In genomic region chr2:218010116-218010837, GRCh38 we compare ENCODE assay signal across 8 cellular contexts. TPM values are rescaled to one million over a fixed set of nuclear protein-coding genes. Genes with fewer than 3 reads are reported as not detected.
DNase-seq lines count a peak whose midpoint lies in the region; ATAC-seq and TF ChIP-seq lines count a peak whose summit lies in the region.

No MANE protein-coding gene starts in this region.

- WGBS in HUES64: 2% methylated on average over 70 of the region's 70 CpGs
- 1 to 2% methylated on average over 42 to 70 of the region's 70 CpGs for WGBS in esophagus, 2 donors

- TF ChIP-seq CTCF in uterus (IDR thresholded peaks at IDR 0.05): peak; percentile 62 to 84 (median 72)

- H3K4me1 Mint-ChIP-seq in activated CD8-positive, alpha-beta T cell treated with anti-CD3 and anti-CD28 coated beads, Interleukin-2, amount 10 ng/mL, durations not matched to agents 7 days and 5 days (ENCODE audit: low read depth): peaks cover 10% of the 10 kb centered on the region
- H3K4me1 Mint-ChIP-seq in naive B cell: peaks cover 10 to 21% (median 13%) of the 10 kb centered on the region in 3 donors

- no peak overlapping the region for H3K27ac Mint-ChIP-seq in activated CD8-positive, alpha-beta T cell treated with anti-CD3 and anti-CD28 coated beads, Interleukin-2, amount 10 ng/mL, durations not matched to agents 7 days and 5 days
- no peak overlapping the region for H3K27ac Mint-ChIP-seq in naive B cell

- peaks cover 40% of the 10 kb centered on the region for H3K27me3 Mint-ChIP-seq in activated CD8-positive, alpha-beta T cell treated with anti-CD3 and anti-CD28 coated beads, Interleukin-2, amount 10 ng/mL, durations not matched to agents 7 days and 5 days (ENCODE audit: low read depth)
- H3K27me3 Mint-ChIP-seq in naive B cell: peaks cover 23 to 57% (median 55%) of the 10 kb centered on the region in 3 donors

- H3K27ac ChIP-seq in HUES64 (ENCODE audit: low read depth, low read length): no peak overlapping the region
- H3K27ac ChIP-seq in esophagus (ENCODE audit: low read depth in 2 of 2, low read length in 1 of 2): peak overlapping the region in 1 of 2 donors; percentile 63
- peak overlapping the region; percentile 27 to 60 for H3K27ac ChIP-seq in uterus

- intact Hi-C loops in uterus (cut with DNase I; ENCODE audit: low total_unique reads): no loop called here

- H3K27me3 ChIP-seq in HUES64 (ENCODE audit: insufficient read depth, low read length) (peaks cover 54% of the 10 kb centered on the region), esophagus (ENCODE audit: control insufficient read depth in 1 of 2, insufficient read depth in 2 of 2, low read length in 2 of 2) (no peaks in the 10 kb centered on the region), uterus (no peaks in the 10 kb centered on the region)

- peak; percentile 52 for DNase-seq in ELF-1 (ENCODE audit: low read depth, low spot score)
- peak; percentile 42 for DNase-seq in activated CD8-positive, alpha-beta T cell treated with anti-CD3 and anti-CD28 coated beads, Interleukin-2, amount 10 ng/mL, durations not matched to agents 7 days and 5 days
- peak; percentile 12 for DNase-seq in naive B cell
- DNase-seq in uterus: peak; percentile 57 to 76
- no peak for DNase-seq in GM19240 (ENCODE audit: insufficient read length, low spot score)

- H3K4me3 ChIP-seq in HUES64 (ENCODE audit: low read length) (peak overlapping the region; percentile 68), esophagus (ENCODE audit: low read depth in 1 of 2, low read length in 2 of 2) (peak overlapping the region; percentile 48 to 50), uterus (peak overlapping the region; percentile 31 to 49)

- peak overlapping the region; percentile 34 for H3K4me3 Mint-ChIP-seq in activated CD8-positive, alpha-beta T cell treated with anti-CD3 and anti-CD28 coated beads, Interleukin-2, amount 10 ng/mL, durations not matched to agents 7 days and 5 days
- H3K4me3 Mint-ChIP-seq in naive B cell: peak overlapping the region; percentile 53 to 88 (median 78)

- POLR2A ChIA-PET in activated CD8-positive, alpha-beta T cell treated with anti-CD3 and anti-CD28 coated beads, Interleukin-2, amount 10 ng/mL, durations not matched to agents 7 days and 5 days (lab: Charles Lee): no interaction called here

- H3K9me3 Mint-ChIP-seq in activated CD8-positive, alpha-beta T cell treated with anti-CD3 and anti-CD28 coated beads, Interleukin-2, amount 10 ng/mL, durations not matched to agents 7 days and 5 days (ENCODE audit: insufficient read depth): no peaks in the 10 kb centered on the region
- no peaks in the 10 kb centered on the region for H3K9me3 Mint-ChIP-seq in naive B cell

- H3K4me1 ChIP-seq in HUES64 (ENCODE audit: insufficient read depth, low read length) (peaks cover 12% of the 10 kb centered on the region), esophagus (ENCODE audit: control insufficient read depth in 2 of 2, insufficient read depth in 2 of 2, low read length in 1 of 2) (peaks cover 0 to 9% of the 10 kb centered on the region in 2 donors), uterus (peaks cover 0 to 21% of the 10 kb centered on the region in 2 donors)

- H3K9me3 ChIP-seq in HUES64 (ENCODE audit: insufficient read depth, low read depth, low read length): no peaks in the 10 kb centered on the region
- H3K9me3 ChIP-seq in esophagus (ENCODE audit: control insufficient read depth in 2 of 2, insufficient read depth in 1 of 2, low read depth in 1 of 2, low read length in 1 of 2): no peaks in the 10 kb centered on the region
- H3K9me3 ChIP-seq in uterus: no peaks in the 10 kb centered on the region

- H3K36me3 ChIP-seq in HUES64 (ENCODE audit: insufficient read depth, low read length): no peaks in the 10 kb centered on the region
- no peaks in the 10 kb centered on the region for H3K36me3 ChIP-seq in esophagus (ENCODE audit: control insufficient read depth in 2 of 2, insufficient read depth in 2 of 2, low read length in 1 of 2)
- H3K36me3 ChIP-seq in uterus: no peaks in the 10 kb centered on the region

- CTCF ChIA-PET in activated CD8-positive, alpha-beta T cell treated with anti-CD3 and anti-CD28 coated beads, Interleukin-2, amount 10 ng/mL, durations not matched to agents 7 days and 5 days (lab: Charles Lee): interaction anchor here (0.8 kb wide), 1 partner anchor 224 kb away, joined by 3 read pairs; no protein-coding TSS in a partner anchor

- no peak for TF ChIP-seq POLR2A in uterus (IDR thresholded peaks at IDR 0.05)

- no peaks in the 10 kb centered on the region for H3K36me3 Mint-ChIP-seq in activated CD8-positive, alpha-beta T cell treated with anti-CD3 and anti-CD28 coated beads, Interleukin-2, amount 10 ng/mL, durations not matched to agents 7 days and 5 days (ENCODE audit: low read depth)
- H3K36me3 Mint-ChIP-seq in naive B cell: no peaks in the 10 kb centered on the region

- peak; percentile 89 for ATAC-seq in activated CD8-positive, alpha-beta T cell treated with anti-CD3 and anti-CD28 coated beads, Interleukin-2, amount 10 ng/mL, durations not matched to agents 7 days and 5 days
- ATAC-seq in naive B cell (ENCODE audit: low read depth in 2 of 2) (peak; percentile 67 to 73), HG02885 (IDR thresholded peaks at IDR 0.05; ENCODE audit: poor library complexity, unreplicated experiment) (no peak)

- no peak overlapping the region for H3K9ac ChIP-seq in HUES64 (ENCODE audit: low read depth, low read length)

RNA-seq across cellular contexts. Expression of gene TNS1, which starts 7.5 kb away (rescaled TPM):
- 2.9 TPM for polyA plus RNA-seq in HUES64 (2013, experiment 1 of 2)
- 5.5 TPM for polyA plus RNA-seq in HUES64 (2013, experiment 2 of 2)
- 10 to 100 TPM; 28.9 to 29.8 TPM for total RNA-seq in activated CD8-positive, alpha-beta T cell treated with anti-CD3 and anti-CD28 coated beads, Interleukin-2, amount 10 ng/mL, durations not matched to agents 7 days and 5 days
- polyA plus RNA-seq in esophagus (10 to 100 TPM; 28.3 to 39.0 TPM), naive B cell (ENCODE audit: low read depth in 6 of 6) (under 1 TPM in 4 of 6 donors, not detected in 2; 0.05 to 0.57 (median 0.35) TPM)
- 1,000 to 10,000 TPM in 1 of 4 donors, 100 to 1,000 TPM in 3; 144 to 1,338 (median 313) TPM for total RNA-seq in uterus

RNA-seq across cellular contexts. Expression of gene RUFY4, which starts 58.8 kb away (rescaled TPM):
- 0.15 TPM for polyA plus RNA-seq in HUES64 (2013, experiment 1 of 2)
- polyA plus RNA-seq in HUES64 (2013, experiment 2 of 2): not detected
- total RNA-seq in activated CD8-positive, alpha-beta T cell treated with anti-CD3 and anti-CD28 coated beads, Interleukin-2, amount 10 ng/mL, durations not matched to agents 7 days and 5 days: under 1 TPM; 0.55 to 0.81 TPM
- polyA plus RNA-seq in esophagus: under 1 TPM; 0.28 to 0.52 TPM
- polyA plus RNA-seq in naive B cell (ENCODE audit: low read depth in 6 of 6): not detected
- under 1 TPM in 1 of 4 donors, not detected in 3; 0.07 TPM for total RNA-seq in uterus

Comparison
In these comparisons a context has a peak if more than half of its experiments do, and no peak if none do; other contexts are left out.
1. RNA of gene TNS1, which starts 7.5 kb away (total RNA-seq): 144 to 1,338 TPM in uterus; 28.9 to 29.8 TPM in activated CD8-positive, alpha-beta T cell treated with anti-CD3 and anti-CD28 coated beads, Interleukin-2, amount 10 ng/mL, durations not matched to agents 7 days and 5 days; every median in the first group is over 4 times any median in the second.
2. Peak in every context shown above with its lines, with median percentiles within 50 percentile points of each other: H3K4me3 ChIP-seq.